29 cellular contexts compared by ENCODE assay signal in the genomic region with DNA sequence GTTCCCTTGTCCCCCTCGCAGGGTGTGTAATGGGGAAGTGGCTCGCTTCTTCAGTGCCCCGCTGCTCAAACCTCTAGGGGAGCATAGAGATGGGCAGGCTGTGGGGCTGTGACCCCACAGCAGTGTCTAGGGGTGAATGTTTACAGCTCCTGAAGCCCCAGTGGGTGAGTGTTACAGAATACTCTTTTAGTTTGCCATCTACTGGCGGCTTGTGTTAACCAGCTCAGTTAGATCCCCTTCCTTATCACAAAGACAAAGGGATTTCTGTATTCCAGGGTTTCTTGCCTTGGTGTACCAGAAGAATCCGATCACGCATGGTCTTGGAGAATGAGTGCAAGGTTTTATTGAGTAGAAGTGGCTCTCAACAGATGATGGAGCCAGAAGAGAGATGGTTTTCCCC.
"Had no signal": no experiment of that assay in that cellular context is flagged by ENCODE, and none has a peak within 500 bp of the region (broad histone marks: within the 10 kb centered on the region; RNA-seq: fewer than 3 reads in every experiment).

No MANE protein-coding gene starts in this region.

- H3K4me1 ChIP-seq: left ventricle myocardium inferior, pancreas, psoas muscle, suprapubic skin, tibial nerve had no signal

- H3K36me3 ChIP-seq: left ventricle myocardium inferior, neutrophil, pancreas, suprapubic skin, tibial nerve had no signal

- H3K4me3 ChIP-seq: hepatocyte, left ventricle myocardium inferior, pancreas, psoas muscle, suprapubic skin, tibial nerve had no signal

- ATAC-seq: esophagus mucosa; natural killer cell; pancreas; psoas muscle; right cardiac atrium; stimulated activated naive CD8-positive, alpha-beta T cell treated with anti-CD3 and anti-CD28 coated beads, Interleukin-15, amount 100 ng/mL, for 72 hours had no signal

- H3K9me3 ChIP-seq: left ventricle myocardium inferior, neutrophil, pancreas, psoas muscle, suprapubic skin, tibial nerve had no signal

- H3K79me2 ChIP-seq: hepatocyte had no signal

- H3K27me3 ChIP-seq: hepatocyte, neutrophil, pancreas, suprapubic skin, tibial nerve had no signal

- DNase-seq: activated B cell treated with CpG ODN at 0.5 μM for 24 hours; activated CD4-positive, alpha-beta T cell treated with anti-CD3 and anti-CD28 coated beads for 4 hours; activated CD4-positive, alpha-beta T cell treated with anti-CD3 and anti-CD28 coated beads, Interleukin-2, amount 50 U/mL, for 48 hours; activated naive CD4-positive, alpha-beta T cell treated with Interleukin-2 at 50 U/mL for 16 hours; activated naive CD8-positive, alpha-beta T cell treated with anti-CD3 and anti-CD28 coated beads for 36 hours; activated T-cell treated with anti-CD3 and anti-CD28 coated beads, Interleukin-2, amount 50 U/mL, for 48 hours; central memory CD4-positive, alpha-beta T cell; effector memory CD4-positive, alpha-beta T cell; foreskin melanocyte; glutamatergic neuron; kidney glomerular epithelial cell; left ventricle myocardium inferior; mammary epithelial cell; midbrain; natural killer cell; psoas muscle; right cardiac atrium; stimulated activated CD4-positive, alpha-beta T cell treated with anti-CD3 and anti-CD28 coated beads, Interleukin-12 subunit alpha, Interleukin-12 subunit beta, amount 100 ng/mL, for 4 hours; stimulated activated naive CD8-positive, alpha-beta T cell treated with anti-CD3 and anti-CD28 coated beads, Interleukin-15, amount 100 ng/mL, for 72 hours had no signal

- H3K27ac ChIP-seq: hepatocyte, left ventricle myocardium inferior, neutrophil, pancreas, psoas muscle, suprapubic skin, tibial nerve had no signal

- H3K4me2 ChIP-seq: hepatocyte had no signal

- H2AFZ ChIP-seq: hepatocyte had no signal

- FAIRE-seq: astrocyte, colon, endothelial cell of umbilical vein, pancreas, urothelium cell line had no signal
